ENCODE assay signal across 20 cellular contexts in the genomic region with DNA sequence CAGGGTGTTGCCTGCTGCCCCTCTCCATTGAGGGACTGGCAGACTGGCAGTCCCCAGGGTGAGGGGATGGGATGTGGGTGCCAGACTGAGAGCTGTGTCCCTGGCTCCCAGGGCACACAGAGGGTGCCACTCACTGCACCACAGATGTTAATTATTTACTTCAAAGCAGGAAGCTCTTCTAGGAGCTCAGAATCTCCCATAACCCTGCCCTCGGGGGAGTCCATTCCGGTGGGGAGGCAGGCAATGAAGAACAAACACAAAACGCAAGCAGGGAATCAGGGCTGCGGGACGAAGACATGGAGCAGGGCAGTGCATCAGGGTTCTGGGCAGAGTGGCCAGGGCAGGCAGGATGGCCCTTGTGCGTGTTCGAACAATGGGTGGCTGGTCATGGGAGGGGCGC. TPM values are rescaled to one million over a fixed set of nuclear protein-coding genes. Genes with fewer than 3 reads are reported as not detected.
DNase-seq lines count a peak whose midpoint lies in the region; ATAC-seq and TF ChIP-seq lines count a peak whose summit lies in the region.
"Had no signal": no experiment of that assay in that cellular context is flagged by ENCODE, and none has a peak within 500 bp of the region (broad histone marks: within the 10 kb centered on the region; RNA-seq: fewer than 3 reads in every experiment).

No MANE protein-coding gene starts in this region.

- no peak overlapping the region for H3K4me3 ChIP-seq in mucosa of descending colon
- H3K4me3 ChIP-seq in H7 (ENCODE audit: insufficient read depth, low read depth, low read length): no peak overlapping the region
- H3K4me3 ChIP-seq: GM12878, K562 had no signal

- TF ChIP-seq CTCF in chondrocyte (IDR thresholded peaks at IDR 0.05) (no peak), mucosa of descending colon (IDR thresholded peaks at IDR 0.05) (no peak)

- H3K9me3 Mint-ChIP-seq in activated naive CD4-positive, alpha-beta T cell treated with anti-CD3 and anti-CD28 coated beads, Interleukin-2, amount 50 U/mL, for 24 hours: no peaks in the 10 kb centered on the region
- H3K9me3 Mint-ChIP-seq in chondrocyte (ENCODE audit: low read depth): no peaks in the 10 kb centered on the region

- no peaks in the 10 kb centered on the region for H3K9me3 ChIP-seq in mucosa of descending colon
- H3K9me3 ChIP-seq: BE2C had no signal

- H3K36me3 Mint-ChIP-seq in activated naive CD4-positive, alpha-beta T cell treated with anti-CD3 and anti-CD28 coated beads, Interleukin-2, amount 50 U/mL, for 24 hours: no peaks in the 10 kb centered on the region
- no peaks in the 10 kb centered on the region for H3K36me3 Mint-ChIP-seq in chondrocyte (ENCODE audit: low read depth)
- H3K36me3 Mint-ChIP-seq: CD4-positive, CD25-positive, alpha-beta regulatory T cell had no signal

- H3K4me3 Mint-ChIP-seq in activated naive CD4-positive, alpha-beta T cell treated with anti-CD3 and anti-CD28 coated beads, Interleukin-2, amount 50 U/mL, for 24 hours: no peak overlapping the region
- no peak overlapping the region for H3K4me3 Mint-ChIP-seq in chondrocyte (ENCODE audit: unreplicated experiment)
- H3K4me3 Mint-ChIP-seq: CD4-positive, CD25-positive, alpha-beta regulatory T cell; CD8-positive, alpha-beta memory T cell had no signal

- DNase-seq in activated naive CD4-positive, alpha-beta T cell (lab: John Stamatoyannopoulos, UW): no peak
- DNase-seq in chondrocyte (ENCODE audit: low spot score): peak; percentile 88
- DNase-seq in mucosa of descending colon: no peak
- no peak for DNase-seq in H7
- no peak for DNase-seq in amniotic stem cell (lab: John Stamatoyannopoulos, UW)
- no peak for DNase-seq in EL
- DNase-seq: ACHN; BE2C; C1 segment of cervical spinal cord; CD4-positive, CD25-positive, alpha-beta regulatory T cell; CD8-positive, alpha-beta memory T cell; COR-L47; DMS79 treated with DMSO at 0.1 percent for 48 hours; HCEC 1CT; IMR-90 had no signal

- H3K27me3 ChIP-seq in H7 (ENCODE audit: control insufficient read depth, insufficient read depth, low read length): peaks cover 24% of the 10 kb centered on the region
- H3K27me3 ChIP-seq: BE2C had no signal

- H3K27me3 Mint-ChIP-seq in activated naive CD4-positive, alpha-beta T cell treated with anti-CD3 and anti-CD28 coated beads, Interleukin-2, amount 50 U/mL, for 24 hours: peaks cover 16% of the 10 kb centered on the region
- H3K27me3 Mint-ChIP-seq in chondrocyte (ENCODE audit: low read depth): no peaks in the 10 kb centered on the region

- H3K27ac Mint-ChIP-seq in activated naive CD4-positive, alpha-beta T cell treated with anti-CD3 and anti-CD28 coated beads, Interleukin-2, amount 50 U/mL, for 24 hours: peak overlapping the region; percentile 35
- H3K27ac Mint-ChIP-seq in chondrocyte (ENCODE audit: unreplicated experiment): no peak overlapping the region
- H3K27ac Mint-ChIP-seq: CD4-positive, CD25-positive, alpha-beta regulatory T cell; CD8-positive, alpha-beta memory T cell had no signal

- peak; percentile 27 for ATAC-seq in mucosa of descending colon
- ATAC-seq: GM12878, K562 had no signal

- no peaks in the 10 kb centered on the region for H3K36me3 ChIP-seq in mucosa of descending colon (ENCODE audit: low read depth)
- H3K36me3 ChIP-seq in H7 (replicated peaks; ENCODE audit: control insufficient read depth, insufficient read depth, low read length): no peaks in the 10 kb centered on the region
- H3K36me3 ChIP-seq: BE2C had no signal

- peaks cover 5% of the 10 kb centered on the region for H3K4me1 ChIP-seq in mucosa of descending colon (ENCODE audit: low read depth)
- H3K4me1 ChIP-seq: BE2C had no signal

- intact Hi-C loops in mucosa of descending colon (cut with DNase I, micrococcal nuclease): no loop called here

- H3K4me1 Mint-ChIP-seq in activated naive CD4-positive, alpha-beta T cell treated with anti-CD3 and anti-CD28 coated beads, Interleukin-2, amount 50 U/mL, for 24 hours: peaks cover 13% of the 10 kb centered on the region
- H3K4me1 Mint-ChIP-seq in chondrocyte (ENCODE audit: low read depth): peaks cover 15% of the 10 kb centered on the region

RNA-seq across cellular contexts. Expression of a gene that starts 24.4 kb away (rescaled TPM):
- total RNA-seq in chondrocyte (0.12 to 0.31 TPM (median 0.22 TPM) in 3 replicates), mucosa of descending colon (1 to 10 TPM in 1 of 3 donors, under 1 TPM in 2; 0.31 to 8.9 (median 0.38) TPM)
- 0.94 and 1.7 TPM in 2 replicates for total RNA-seq in H7 (2014; rRNA removed; shearing (Covaris generic))
- total RNA-seq: CD4-positive, CD25-positive, alpha-beta regulatory T cell; CD8-positive, alpha-beta memory T cell; G401; GM12878; HT1080; K562 had no signal

RNA-seq across cellular contexts. Expression of a gene that starts 25.1 kb away (rescaled TPM):
- total RNA-seq in chondrocyte (51.6 to 58.6 TPM (median 52.2 TPM) in 3 replicates), mucosa of descending colon (10 to 100 TPM; 60.1 to 70.3 (median 64.1) TPM)
- total RNA-seq in H7 (2014; rRNA removed; shearing (Covaris generic)): 76.6 and 77.4 TPM in 2 replicates

RNA-seq across cellular contexts. Expression of a gene that starts 37.0 kb away (rescaled TPM):
- total RNA-seq in chondrocyte (220 to 245 TPM (median 240 TPM) in 3 replicates), mucosa of descending colon (100 to 1,000 TPM; 412 to 707 (median 630) TPM)
- total RNA-seq in H7 (2014; rRNA removed; shearing (Covaris generic)): 836 and 1,175 TPM in 2 replicates
